ENCODE assay signal across 8 cellular contexts in genomic region chr6:52976591-52977035, GRCh38. TPM values are rescaled to one million over a fixed set of nuclear protein-coding genes. Genes with fewer than 3 reads are reported as not detected.
A peak's percentile ranks its signal among the peaks of the same experiment; 100 is the strongest.
DNase-seq lines count a peak whose midpoint lies in the region; ATAC-seq and TF ChIP-seq lines count a peak whose summit lies in the region.

No MANE protein-coding gene starts in this region.

- ATAC-seq in right cardiac atrium, result peak in 1 of 2 donors; percentile 24
- no peak for ATAC-seq in Right ventricle myocardium inferior
- peak; percentile 73 for ATAC-seq in HG03280 (IDR thresholded peaks at IDR 0.05; ENCODE audit: unreplicated experiment)

- H3K4me1 ChIP-seq in right cardiac atrium (ENCODE audit: control insufficient read depth, insufficient read depth, low read length), result no peaks in the 10 kb centered on the region
- peaks cover 0 to 24% of the 10 kb centered on the region in 2 donors for H3K4me1 ChIP-seq in adrenal gland (replicated peaks in 1 of 2)
- no peaks in the 10 kb centered on the region for H3K4me1 ChIP-seq in effector memory CD4-positive, alpha-beta T cell (ENCODE audit: control insufficient read depth, insufficient read depth, low read length, poor library complexity, severe bottlenecking)

- H3K36me3 ChIP-seq in adrenal gland (replicated peaks in 1 of 2), result no peaks in the 10 kb centered on the region
- no peaks in the 10 kb centered on the region for H3K36me3 ChIP-seq in WERI-Rb-1
- no peaks in the 10 kb centered on the region for H3K36me3 ChIP-seq in effector memory CD4-positive, alpha-beta T cell (ENCODE audit: control insufficient read depth, insufficient read depth, low read length)

- H3K27me3 ChIP-seq in right cardiac atrium (ENCODE audit: control insufficient read depth, insufficient read depth), result no peaks in the 10 kb centered on the region
- H3K27me3 ChIP-seq in adrenal gland, result no peaks in the 10 kb centered on the region
- no peaks in the 10 kb centered on the region for H3K27me3 ChIP-seq in WERI-Rb-1 (ENCODE audit: insufficient read depth, low read depth, severe bottlenecking)
- H3K27me3 ChIP-seq in effector memory CD4-positive, alpha-beta T cell (replicated peaks; ENCODE audit: control insufficient read depth, insufficient read depth, low read length, poor library complexity, severe bottlenecking), result no peaks in the 10 kb centered on the region

- H3K27ac ChIP-seq in right cardiac atrium (ENCODE audit: low read length), result no peak overlapping the region
- peak overlapping the region; percentile 1 to 66 (median 31) for H3K27ac ChIP-seq in adrenal gland
- H3K27ac ChIP-seq in WERI-Rb-1, result no peak overlapping the region
- no peak overlapping the region for H3K27ac ChIP-seq in effector memory CD4-positive, alpha-beta T cell (ENCODE audit: insufficient read depth, low read length, poor library complexity, severe bottlenecking)

- intact Hi-C loops in right cardiac atrium (cut with DNase I) (no loop called here), Right ventricle myocardium inferior (cut with DNase I) (no loop called here), adrenal gland (cut with DNase I) (no loop called here)

- no peaks in the 10 kb centered on the region for H3K9me3 ChIP-seq in right cardiac atrium (ENCODE audit: control insufficient read depth, low read length)
- no peaks in the 10 kb centered on the region for H3K9me3 ChIP-seq in adrenal gland (replicated peaks in 1 of 3)
- no peaks in the 10 kb centered on the region for H3K9me3 ChIP-seq in WERI-Rb-1 (ENCODE audit: severe bottlenecking)
- H3K9me3 ChIP-seq in effector memory CD4-positive, alpha-beta T cell (ENCODE audit: control insufficient read depth, low read length), result no peaks in the 10 kb centered on the region

- DNase-seq in right cardiac atrium, result peak in 2 of 3 donors; percentile 48 to 58
- no peak for DNase-seq in Right ventricle myocardium inferior (ENCODE audit: missing footprints)
- DNase-seq in adrenal gland, result peak in 4 of 7 donors; percentile 26 to 74 (median 38)
- DNase-seq in WERI-Rb-1, result no peak
- no peak for DNase-seq in 8988T
- no peak for DNase-seq in DMS 273 treated with DMSO at 0.1 percent for 48 hours (lab: John Stamatoyannopoulos, UW)
- DNase-seq in effector memory CD4-positive, alpha-beta T cell, result no peak

- no peak for TF ChIP-seq POLR2A in adrenal gland (IDR thresholded peaks at IDR 0.05)

- WGBS in right cardiac atrium, result 76% methylated on average over 3 of the region's 3 CpGs
- WGBS in adrenal gland, 4 donors, result 44 to 55% (median 50%) methylated on average over 3 of the region's 3 CpGs

- no peak for TF ChIP-seq CTCF in adrenal gland (IDR thresholded peaks at IDR 0.05)
- no peak for TF ChIP-seq CTCF in WERI-Rb-1 (IDR thresholded peaks at IDR 0.05; ENCODE audit: low read depth, low read length)

- no peak overlapping the region for H3K4me3 ChIP-seq in right cardiac atrium (ENCODE audit: low read length)
- H3K4me3 ChIP-seq in adrenal gland, result no peak overlapping the region
- no peak overlapping the region for H3K4me3 ChIP-seq in WERI-Rb-1 (ENCODE audit: low read depth, low read length)
- no peak overlapping the region for H3K4me3 ChIP-seq in effector memory CD4-positive, alpha-beta T cell (ENCODE audit: insufficient read depth, low read depth, low read length, poor library complexity, severe bottlenecking)

RNA-seq across cellular contexts. Expression of gene GSTA4, which starts 18.5 kb away (rescaled TPM):
- total RNA-seq in right cardiac atrium (10 to 100 TPM; 11.5 to 17.6 (median 15.4) TPM), Right ventricle myocardium inferior (10.6 TPM), adrenal gland (100 to 1,000 TPM; 165 to 656 (median 343) TPM)
- polyA plus RNA-seq in right cardiac atrium (16.8 TPM), adrenal gland (1,000 to 10,000 TPM in 1 of 3 donors, 100 to 1,000 TPM in 2; 144 to 1,199 (median 302) TPM)

Comparison
In these comparisons a context has a peak if more than half of its experiments do, and no peak if none do; other contexts are left out.
1. DNase-seq: peak in right cardiac atrium (2 of 3) and adrenal gland (4 of 7); none in Right ventricle myocardium inferior (single experiment), WERI-Rb-1 (single experiment), 8988T (single experiment), DMS 273 treated with DMSO at 0.1 percent for 48 hours (single experiment) and effector memory CD4-positive, alpha-beta T cell (0 of 3).
2. H3K27ac ChIP-seq: peak in adrenal gland (5 of 5); none in right cardiac atrium (single experiment), WERI-Rb-1 (single experiment) and effector memory CD4-positive, alpha-beta T cell (single experiment).
3. RNA of gene GSTA4, which starts 18.5 kb away (total RNA-seq): 165 to 656 TPM in adrenal gland; 11.5 to 17.6 TPM in right cardiac atrium and 10.6 TPM in Right ventricle myocardium inferior (single experiment); every median in the first group is over 4 times any median in the second.